Comparison of ENCODE assay signal across 22 cellular contexts in genomic region chr1:103362348-103363007, GRCh38.
"Had no signal": no experiment of that assay in that cellular context is flagged by ENCODE, and none has a peak within 500 bp of the region (broad histone marks: within the 10 kb centered on the region; RNA-seq: fewer than 3 reads in every experiment).

No MANE protein-coding gene starts in this region.

- DNase-seq: activated CD4-positive, alpha-beta memory T cell treated with anti-CD3 and anti-CD28 coated beads for 36 hours; activated CD4-positive, alpha-beta T cell treated with anti-CD3 and anti-CD28 coated beads for 1 hour; activated effector memory CD4-positive, alpha-beta T cell treated with Interleukin-2 at 50 U/mL for 16 hours; activated naive CD4-positive, alpha-beta T cell treated with anti-CD3 and anti-CD28 coated beads, Interleukin-2, amount 10 ng/mL, durations not matched to agents 7 days and 5 days; activated T-cell treated with anti-CD3 and anti-CD28 coated beads, Interleukin-2, amount 50 U/mL, for 1 hour; adrenal gland; brain microvascular endothelial cell; caudate nucleus; dermis blood vessel endothelial cell; effector CD8-positive, alpha-beta T cell; erythroblast; foreskin fibroblast; immature natural killer cell; kidney glomerular epithelial cell; left ventricle myocardium inferior; natural killer cell; ovary; psoas muscle; SK-N-SH; stimulated activated CD4-positive, alpha-beta T cell treated with anti-CD3 and anti-CD28 coated beads, Interleukin-4, amount 100 ng/mL, for 4 hours; transverse colon had no signal

- H3K4me1 Mint-ChIP-seq: activated naive CD4-positive, alpha-beta T cell treated with anti-CD3 and anti-CD28 coated beads, Interleukin-2, amount 10 ng/mL, durations not matched to agents 7 days and 5 days; immature natural killer cell; mesothelial cell of epicardium; natural killer cell had no signal

- H3K4me3 Mint-ChIP-seq: activated CD4-positive, alpha-beta memory T cell treated with anti-CD3 and anti-CD28 coated beads for 36 hours; activated naive CD4-positive, alpha-beta T cell treated with anti-CD3 and anti-CD28 coated beads, Interleukin-2, amount 10 ng/mL, durations not matched to agents 7 days and 5 days; immature natural killer cell; mesothelial cell of epicardium; natural killer cell had no signal

- H3K27me3 Mint-ChIP-seq: activated CD4-positive, alpha-beta memory T cell treated with anti-CD3 and anti-CD28 coated beads for 36 hours; activated naive CD4-positive, alpha-beta T cell treated with anti-CD3 and anti-CD28 coated beads, Interleukin-2, amount 10 ng/mL, durations not matched to agents 7 days and 5 days had no signal

- H3K36me3 Mint-ChIP-seq: activated CD4-positive, alpha-beta memory T cell treated with anti-CD3 and anti-CD28 coated beads for 36 hours; activated naive CD4-positive, alpha-beta T cell treated with anti-CD3 and anti-CD28 coated beads, Interleukin-2, amount 10 ng/mL, durations not matched to agents 7 days and 5 days; immature natural killer cell; mesothelial cell of epicardium; natural killer cell had no signal

- ATAC-seq: natural killer cell, psoas muscle had no signal

- H3K27ac Mint-ChIP-seq: activated CD4-positive, alpha-beta memory T cell treated with anti-CD3 and anti-CD28 coated beads for 36 hours; activated naive CD4-positive, alpha-beta T cell treated with anti-CD3 and anti-CD28 coated beads, Interleukin-2, amount 10 ng/mL, durations not matched to agents 7 days and 5 days; immature natural killer cell; mesothelial cell of epicardium; natural killer cell had no signal

- H3K9me3 Mint-ChIP-seq: activated CD4-positive, alpha-beta memory T cell treated with anti-CD3 and anti-CD28 coated beads for 36 hours; activated naive CD4-positive, alpha-beta T cell treated with anti-CD3 and anti-CD28 coated beads, Interleukin-2, amount 10 ng/mL, durations not matched to agents 7 days and 5 days had no signal
